Comparison of ENCODE assay signal across 20 cellular contexts in genomic region chr3:16355864-16356263, GRCh38.
A peak's percentile ranks its signal among the peaks of the same experiment; 100 is the strongest.
DNase-seq lines count a peak whose midpoint lies in the region; ATAC-seq, FAIRE-seq and TF ChIP-seq lines count a peak whose summit lies in the region.
"Had no signal": no experiment of that assay in that cellular context is flagged by ENCODE, and none has a peak within 500 bp of the region (broad histone marks: within the 10 kb centered on the region; RNA-seq: fewer than 3 reads in every experiment).

No MANE protein-coding gene starts in this region.

- peaks cover 39% of the 10 kb centered on the region for H3K4me1 Mint-ChIP-seq in activated T-helper 1 cell treated with anti-CD3 and anti-CD28 coated beads, Interleukin-12 subunit alpha, Interleukin-12 subunit beta, Interleukin-2, Interleukin-4 antibody, amounts not matched to agents 30 ng/mL and 10 ng/mL and 1 ng/mL, durations not matched to agents 14 hours and 24 hours and 36 hours (ENCODE audit: low read depth)

- ATAC-seq in activated naive CD4-positive, alpha-beta T cell treated with anti-CD3 and anti-CD28 coated beads, Interleukin-2, amount 50 U/mL, for 72 hours, result no peak
- ATAC-seq in left cardiac atrium, result no peak
- ATAC-seq: PC-3 had no signal

- TF ChIP-seq CTCF in bronchial epithelial cell (IDR thresholded peaks at IDR 0.05; ENCODE audit: insufficient read depth, low read length, severe bottlenecking), result no peak

- H3K4me3 Mint-ChIP-seq in activated T-helper 1 cell treated with anti-CD3 and anti-CD28 coated beads, Interleukin-12 subunit alpha, Interleukin-12 subunit beta, Interleukin-2, Interleukin-4 antibody, amounts not matched to agents 30 ng/mL and 10 ng/mL and 1 ng/mL, durations not matched to agents 14 hours and 24 hours and 36 hours, result no peak overlapping the region

- FAIRE-seq in bronchial epithelial cell (lab: Jason Lieb, UNC) (peak; percentile 32), urothelium cell line (lab: Jason Lieb, UNC) (peak; percentile 61)
- FAIRE-seq: G401.6, H1 had no signal

- intact Hi-C loops in activated T-helper 1 cell treated with anti-CD3 and anti-CD28 coated beads, Interleukin-12 subunit alpha, Interleukin-12 subunit beta, Interleukin-2, Interleukin-4 antibody, amounts not matched to agents 30 ng/mL and 10 ng/mL and 1 ng/mL, durations not matched to agents 14 hours and 24 hours and 36 hours (cut with micrococcal nuclease), result no loop called here
- intact Hi-C loops in left cardiac atrium (cut with DNase I), result no loop called here

- no peaks in the 10 kb centered on the region for H3K27me3 Mint-ChIP-seq in activated T-helper 1 cell treated with anti-CD3 and anti-CD28 coated beads, Interleukin-12 subunit alpha, Interleukin-12 subunit beta, Interleukin-2, Interleukin-4 antibody, amounts not matched to agents 30 ng/mL and 10 ng/mL and 1 ng/mL, durations not matched to agents 14 hours and 24 hours and 36 hours (ENCODE audit: insufficient read depth)

- H3K36me3 ChIP-seq in bronchial epithelial cell (ENCODE audit: control insufficient read depth, insufficient read depth, low read length), result no peaks in the 10 kb centered on the region

- peak overlapping the region; percentile 44 to 78 for H3K27ac Mint-ChIP-seq in activated naive CD4-positive, alpha-beta T cell treated with anti-CD3 and anti-CD28 coated beads, Interleukin-2, amount 50 U/mL, for 72 hours
- no peak overlapping the region for H3K27ac Mint-ChIP-seq in activated T-helper 1 cell treated with anti-CD3 and anti-CD28 coated beads, Interleukin-12 subunit alpha, Interleukin-12 subunit beta, Interleukin-2, Interleukin-4 antibody, amounts not matched to agents 30 ng/mL and 10 ng/mL and 1 ng/mL, durations not matched to agents 14 hours and 24 hours and 36 hours

- no peaks in the 10 kb centered on the region for H3K9me3 Mint-ChIP-seq in activated naive CD4-positive, alpha-beta T cell treated with anti-CD3 and anti-CD28 coated beads, Interleukin-2, amount 50 U/mL, for 72 hours
- H3K9me3 Mint-ChIP-seq in activated T-helper 1 cell treated with anti-CD3 and anti-CD28 coated beads, Interleukin-12 subunit alpha, Interleukin-12 subunit beta, Interleukin-2, Interleukin-4 antibody, amounts not matched to agents 30 ng/mL and 10 ng/mL and 1 ng/mL, durations not matched to agents 14 hours and 24 hours and 36 hours, result no peaks in the 10 kb centered on the region

- H3K36me3 Mint-ChIP-seq in activated naive CD4-positive, alpha-beta T cell treated with anti-CD3 and anti-CD28 coated beads, Interleukin-2, amount 50 U/mL, for 72 hours, result peaks cover 23 to 54% of the 10 kb centered on the region in 2 donors
- H3K36me3 Mint-ChIP-seq in activated T-helper 1 cell treated with anti-CD3 and anti-CD28 coated beads, Interleukin-12 subunit alpha, Interleukin-12 subunit beta, Interleukin-2, Interleukin-4 antibody, amounts not matched to agents 30 ng/mL and 10 ng/mL and 1 ng/mL, durations not matched to agents 14 hours and 24 hours and 36 hours (ENCODE audit: low read depth), result peaks cover 44% of the 10 kb centered on the region

- no peak overlapping the region for H3K4me3 ChIP-seq in bronchial epithelial cell (ENCODE audit: low read depth, low read length)

- peak; percentile 4 for DNase-seq in NCI-H1694 treated with DMSO at 0.1 percent for 48 hours (lab: John Stamatoyannopoulos, UW)
- DNase-seq in NCI-H1694 (lab: John Stamatoyannopoulos, UW), result no peak
- DNase-seq in activated naive CD4-positive, alpha-beta T cell treated with anti-CD3 and anti-CD28 coated beads, Interleukin-2, amount 50 U/mL, for 72 hours (ENCODE audit: low spot score in 2 of 2), result no peak
- no peak for DNase-seq in activated naive CD4-positive, alpha-beta T cell treated with Interleukin-2 at 50 U/mL for 16 hours
- no peak for DNase-seq in bronchial epithelial cell (ENCODE audit: low read depth)
- DNase-seq in urothelium cell line (ENCODE audit: low spot score), result no peak
- no peak for DNase-seq in activated T-helper 1 cell treated with anti-CD3 and anti-CD28 coated beads, Interleukin-12 subunit alpha, Interleukin-12 subunit beta, Interleukin-2, Interleukin-4 antibody, amounts not matched to agents 30 ng/mL and 10 ng/mL and 1 ng/mL, durations not matched to agents 14 hours and 24 hours and 36 hours (ENCODE audit: low spot score)
- no peak for DNase-seq in left cardiac atrium
- DNase-seq: AML-193, DMS79 treated with DMSO at 0.1 percent for 48 hours, NCI-H1105, NCI-H187, NCI-H2107, NCI-H226, NCI-H524 treated with DMSO at 0.1 percent for 48 hours, PC-3, RPMI8226, SIG-M5 had no signal

- no peaks in the 10 kb centered on the region for H3K27me3 ChIP-seq in bronchial epithelial cell (ENCODE audit: control insufficient read depth, insufficient read depth, low read length)
